ENCODE assay signal across 1 cellular context in the genomic region with DNA sequence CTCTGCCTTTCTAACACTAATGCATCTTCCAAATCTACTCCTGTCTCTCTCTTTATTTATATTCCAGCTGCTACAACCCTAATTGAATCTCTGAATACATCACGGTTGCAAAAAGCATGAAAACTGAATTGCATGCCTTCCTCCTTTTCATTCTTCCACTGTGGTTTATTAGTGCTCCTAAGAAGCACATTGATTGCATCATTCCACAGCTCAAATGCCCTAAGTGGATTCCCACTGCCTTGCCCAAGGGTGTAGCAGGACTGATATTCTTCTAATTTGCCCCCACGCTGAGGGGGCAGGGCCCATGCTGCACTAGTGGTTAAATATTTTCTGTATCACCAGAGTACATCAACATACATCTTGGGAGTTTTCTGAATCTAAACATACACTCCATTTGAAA.
A peak's percentile ranks its signal among the peaks of the same experiment; 100 is the strongest.
TF ChIP-seq lines count a peak whose summit lies in the region.

No MANE protein-coding gene starts in this region.

TF ChIP-seq in HepG2, 621 proteins besides CTCF, POLR2A, EP300 and RAD21:
- TF ChIP-seq ATF7 (IDR thresholded peaks at IDR 0.05) (peak; percentile 13; the same call in 1 of the 2 replicates), ATF7 (CRISPR knock-in tag; IDR thresholded peaks at IDR 0.05) (no peak), ZNF3 (CRISPR knock-in tag; IDR thresholded peaks at IDR 0.05) (no peak)
